In the genomic region with DNA sequence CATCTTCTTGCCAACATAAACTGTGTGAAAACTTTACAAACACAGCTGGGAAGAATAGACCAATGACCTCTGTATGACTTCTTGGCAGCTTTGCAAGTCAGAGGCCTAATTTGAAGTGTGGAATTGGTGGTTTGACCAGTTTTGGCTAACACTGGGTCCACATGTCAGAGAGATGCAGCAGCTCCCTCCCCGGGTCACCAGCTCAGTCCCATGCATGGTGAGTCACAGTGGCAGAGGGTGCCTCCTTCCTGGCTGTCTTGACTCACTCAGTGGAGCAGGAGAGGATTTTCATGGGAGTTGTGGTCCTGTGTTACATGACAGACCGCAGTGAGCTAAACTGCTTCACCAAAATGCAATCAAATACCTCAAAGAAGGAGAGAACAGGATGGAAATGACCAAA, we compare ENCODE assay signal across 8 cellular contexts. TPM values are rescaled to one million over a fixed set of nuclear protein-coding genes. Genes with fewer than 3 reads are reported as not detected.
DNase-seq lines count a peak whose midpoint lies in the region; ATAC-seq, FAIRE-seq and TF ChIP-seq lines count a peak whose summit lies in the region.

No MANE protein-coding gene starts in this region.

- H3K9me3 ChIP-seq in astrocyte (ENCODE audit: insufficient read depth, low read depth, low read length) (no peaks in the 10 kb centered on the region), trophoblast cell (ENCODE audit: insufficient read depth, low read depth, low read length) (no peaks in the 10 kb centered on the region), WERI-Rb-1 (ENCODE audit: severe bottlenecking) (peaks cover 2% of the 10 kb centered on the region)

- H2BK5ac ChIP-seq in trophoblast cell (ENCODE audit: low read depth, low read length, poor library complexity) = no peak overlapping the region

- no peaks in the 10 kb centered on the region for H3K36me3 Mint-ChIP-seq in astrocyte (ENCODE audit: low read depth, unreplicated experiment)

- H3K4me1 ChIP-seq in astrocyte (ENCODE audit: insufficient read depth, low read length) = peaks cover 16% of the 10 kb centered on the region
- H3K4me1 ChIP-seq in trophoblast cell (ENCODE audit: control insufficient read depth in 1 of 2, insufficient read depth in 2 of 2, low read length in 2 of 2) = no peaks in the 10 kb centered on the region

- H3K27ac ChIP-seq in astrocyte (ENCODE audit: low read depth, low read length) (peak overlapping the region; percentile 8), trophoblast cell (ENCODE audit: low read depth, low read length) (no peak overlapping the region), WERI-Rb-1 (no peak overlapping the region)

- H4K12ac ChIP-seq in trophoblast cell (ENCODE audit: low read depth, low read length) = no peak overlapping the region

- no peak overlapping the region for H3K23ac ChIP-seq in trophoblast cell (ENCODE audit: low read length)

- H3K14ac ChIP-seq in trophoblast cell (ENCODE audit: low read length) = no peak overlapping the region

- no peak overlapping the region for H3K9ac ChIP-seq in astrocyte (ENCODE audit: low read length)
- H3K9ac ChIP-seq in trophoblast cell (ENCODE audit: low read length) = no peak overlapping the region

- ATAC-seq in GM18867 (IDR thresholded peaks at IDR 0.05; ENCODE audit: unreplicated experiment) (peak; percentile 84), HG03354 (IDR thresholded peaks at IDR 0.05; ENCODE audit: poor library complexity, severe bottlenecking, unreplicated experiment) (peak; percentile 41), HG03039 (IDR thresholded peaks at IDR 0.05; ENCODE audit: unreplicated experiment) (no peak)

- no peak overlapping the region for H3K27ac Mint-ChIP-seq in astrocyte (ENCODE audit: unreplicated experiment)

- TF ChIP-seq CTCF in astrocyte (IDR thresholded peaks at IDR 0.05; ENCODE audit: insufficient read depth, low read depth, low read length) (no peak), WERI-Rb-1 (IDR thresholded peaks at IDR 0.05; ENCODE audit: low read depth, low read length) (no peak)

- H2AFZ ChIP-seq in astrocyte (ENCODE audit: low read depth, low read length) = no peak overlapping the region
- H2AFZ ChIP-seq in trophoblast cell (ENCODE audit: insufficient read depth, low read length, poor library complexity) = no peak overlapping the region

- no peak for FAIRE-seq in astrocyte (lab: Jason Lieb, UNC)

- H3K4me3 Mint-ChIP-seq in astrocyte (ENCODE audit: unreplicated experiment) = no peak overlapping the region

- H3K79me2 ChIP-seq in astrocyte (ENCODE audit: insufficient read depth, low read length) (no peaks in the 10 kb centered on the region), trophoblast cell (ENCODE audit: control insufficient read depth, insufficient read depth, low read length, poor library complexity) (no peaks in the 10 kb centered on the region)

- H3K4me2 ChIP-seq in astrocyte (ENCODE audit: low read length) (peak overlapping the region; percentile 16), trophoblast cell (ENCODE audit: low read length) (no peak overlapping the region)

- no peaks in the 10 kb centered on the region for H3K27me3 Mint-ChIP-seq in astrocyte (ENCODE audit: low read depth, unreplicated experiment)

- H3K79me1 ChIP-seq in trophoblast cell (ENCODE audit: low read length) = no peaks in the 10 kb centered on the region

- H2AK5ac ChIP-seq in trophoblast cell (ENCODE audit: low read length) = no peak overlapping the region

- H2BK120ac ChIP-seq in trophoblast cell (ENCODE audit: insufficient read depth, low read length, poor library complexity) = no peak overlapping the region

- peaks cover 15% of the 10 kb centered on the region for H3K4me1 Mint-ChIP-seq in astrocyte (ENCODE audit: low read depth, unreplicated experiment)

- H2BK12ac ChIP-seq in trophoblast cell (ENCODE audit: low read length) = no peak overlapping the region

- H3K9me3 Mint-ChIP-seq in astrocyte (ENCODE audit: unreplicated experiment) = no peaks in the 10 kb centered on the region

- no peak overlapping the region for H4K91ac ChIP-seq in trophoblast cell (ENCODE audit: low read depth, low read length)

- peak; percentile 98 for DNase-seq in astrocyte (ENCODE audit: low read depth)
- peak; percentile 76 to 79 for DNase-seq in trophoblast cell
- no peak for DNase-seq in NCI-H2171 treated with DMSO at 0.1 percent for 48 hours (lab: John Stamatoyannopoulos, UW)
- no peak for DNase-seq in WERI-Rb-1
- no peak for DNase-seq in COLO829 (ENCODE audit: low spot score)

- H3K27me3 ChIP-seq in astrocyte (ENCODE audit: insufficient read depth, low read length) (no peaks in the 10 kb centered on the region), trophoblast cell (ENCODE audit: insufficient read depth, low read length) (no peaks in the 10 kb centered on the region), WERI-Rb-1 (ENCODE audit: insufficient read depth, low read depth, severe bottlenecking) (no peaks in the 10 kb centered on the region)

- H4K20me1 ChIP-seq in astrocyte (ENCODE audit: insufficient read depth, low read length) = no peaks in the 10 kb centered on the region

- no peak overlapping the region for H3K4ac ChIP-seq in trophoblast cell (ENCODE audit: low read depth, low read length)

- no peak overlapping the region for H3K4me3 ChIP-seq in astrocyte (ENCODE audit: insufficient read depth, low read depth, low read length)
- H3K4me3 ChIP-seq in trophoblast cell (ENCODE audit: low read depth, low read length) = no peak overlapping the region
- no peak overlapping the region for H3K4me3 ChIP-seq in WERI-Rb-1 (ENCODE audit: low read depth, low read length)

- H3K36me3 ChIP-seq in astrocyte (ENCODE audit: insufficient read depth, low read length) (no peaks in the 10 kb centered on the region), trophoblast cell (ENCODE audit: control insufficient read depth in 1 of 2, insufficient read depth in 2 of 2, low read length in 2 of 2) (no peaks in the 10 kb centered on the region), WERI-Rb-1 (no peaks in the 10 kb centered on the region)

- H4K8ac ChIP-seq in trophoblast cell (ENCODE audit: low read depth, low read length) = no peak overlapping the region

- WGBS in trophoblast cell (ENCODE audit: extremely low coverage, insufficient coverage, insufficient read length) = no CpG with 5 or more reads among the region's 2 CpGs

- no peak overlapping the region for H3K18ac ChIP-seq in trophoblast cell (ENCODE audit: low read length)

RNA-seq across cellular contexts. Expression of gene STARD3NL, which starts 8.2 kb away (rescaled TPM):
- 84.0 and 85.8 TPM in 2 replicates for total RNA-seq in astrocyte
- polyA plus RNA-seq in trophoblast cell (2013) = 35.8 and 36.0 TPM in 2 replicates

Comparison
In these comparisons a context has a peak if more than half of its experiments do, and no peak if none do; other contexts are left out.
1. DNase-seq: peak in astrocyte (single experiment) and trophoblast cell (2 of 2); none in NCI-H2171 treated with DMSO at 0.1 percent for 48 hours (single experiment), WERI-Rb-1 (single experiment) and COLO829 (single experiment).